31 cellular contexts compared by ENCODE assay signal in the genomic region with DNA sequence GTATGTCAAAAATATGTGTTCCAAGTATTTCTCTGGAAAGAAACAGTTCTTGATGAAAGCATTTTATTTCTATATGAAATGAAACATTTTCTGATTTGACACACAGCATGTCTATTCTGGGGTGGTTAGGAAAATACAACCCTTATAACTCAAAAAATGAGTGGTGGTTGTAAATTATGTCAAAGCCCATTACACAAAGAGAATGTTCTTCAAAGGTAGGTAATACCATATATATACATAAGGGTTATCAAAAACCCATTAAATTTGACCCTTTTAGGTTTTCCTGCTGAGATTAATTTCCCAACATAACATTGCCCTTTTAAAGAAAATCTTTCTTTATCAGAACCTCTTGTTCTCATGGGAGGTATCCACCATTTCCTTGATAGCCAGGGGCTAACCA.
"Had no signal": no experiment of that assay in that cellular context is flagged by ENCODE, and none has a peak within 500 bp of the region (broad histone marks: within the 10 kb centered on the region; RNA-seq: fewer than 3 reads in every experiment).

No MANE protein-coding gene starts in this region.

- H3K4me1 ChIP-seq: adrenal gland, ascending aorta, body of pancreas, breast epithelium had no signal

- H3K9me3 ChIP-seq: ascending aorta, body of pancreas, breast epithelium had no signal

- ATAC-seq: activated naive CD4-positive, alpha-beta T cell treated with anti-CD3 and anti-CD28 coated beads, Interleukin-2, amount 50 U/mL, for 72 hours; activated naive CD8-positive, alpha-beta T cell treated with anti-CD3 and anti-CD28 coated beads, Interleukin-2, amount 50 U/mL, for 24 hours; activated T-cell treated with anti-CD3 and anti-CD28 coated beads, Interleukin-2, amount 50 U/mL, for 4 hours; activated T-cell treated with anti-CD3 and anti-CD28 coated beads, Interleukin-2, amount 50 U/mL, for 72 hours; activated T-helper 17 cell treated with anti-CD3 and anti-CD28 coated beads, Interleukin-2, amount 50 U/mL, for 72 hours; body of pancreas had no signal

- H3K36me3 ChIP-seq: adrenal gland, ascending aorta, brain microvascular endothelial cell, breast epithelium, cardiac muscle cell had no signal

- H3K27me3 ChIP-seq: adrenal gland, ascending aorta, body of pancreas, brain microvascular endothelial cell, breast epithelium, cardiac muscle cell had no signal

- H3K4me3 ChIP-seq: adrenal gland, ascending aorta, body of pancreas, breast epithelium, cardiac muscle cell had no signal

- DNase-seq: activated effector memory CD4-positive, alpha-beta T cell treated with anti-CD3 and anti-CD28 coated beads, Interleukin-2, amount 50 U/mL, for 16 hours; activated effector memory CD4-positive, alpha-beta T cell treated with Interleukin-2 at 50 U/mL for 16 hours; activated gamma-delta T cell; activated gamma-delta T cell treated with Interleukin-2 at 50 U/mL for 16 hours; activated naive CD4-positive, alpha-beta T cell; activated naive CD4-positive, alpha-beta T cell treated with anti-CD3 and anti-CD28 coated beads for 36 hours; activated naive CD4-positive, alpha-beta T cell treated with anti-CD3 and anti-CD28 coated beads, Interleukin-2, amount 10 ng/mL, durations not matched to agents 7 days and 5 days; activated naive CD4-positive, alpha-beta T cell treated with anti-CD3 and anti-CD28 coated beads, Interleukin-2, amount 50 U/mL, for 16 hours; activated naive CD4-positive, alpha-beta T cell treated with Interleukin-2 at 50 U/mL for 16 hours; activated naive CD8-positive, alpha-beta T cell treated with anti-CD3 and anti-CD28 coated beads for 36 hours; activated naive CD8-positive, alpha-beta T cell treated with anti-CD3 and anti-CD28 coated beads, Interleukin-2, amount 10 ng/mL, durations not matched to agents 7 days and 5 days; activated naive CD8-positive, alpha-beta T cell treated with anti-CD3 and anti-CD28 coated beads, Interleukin-2, amount 50 U/mL, for 24 hours; activated T-cell treated with anti-CD3 and anti-CD28 coated beads, Interleukin-2, amount 50 U/mL, for 24 hours; activated T-cell treated with anti-CD3 and anti-CD28 coated beads, Interleukin-2, amount 50 U/mL, for 4 hours; activated T-cell treated with anti-CD3 and anti-CD28 coated beads, Interleukin-2, amount 50 U/mL, for 48 hours; activated T-cell treated with anti-CD3 and anti-CD28 coated beads, Interleukin-2, amount 50 U/mL, for 72 hours; adrenal gland; amniotic stem cell; amygdala; anterior cingulate cortex; aorta; body of pancreas; brain microvascular endothelial cell; caudate nucleus; central memory CD4-positive, alpha-beta T cell; cerebellar nuclear complex had no signal

- H3K27ac ChIP-seq: adrenal gland, ascending aorta, body of pancreas, brain microvascular endothelial cell, breast epithelium, cardiac muscle cell had no signal
